Comparison of ENCODE assay signal across 1 cellular context in genomic region chrX:5958523-5958922, GRCh38.
TF ChIP-seq lines count a peak whose summit lies in the region.

No MANE protein-coding gene starts in this region.

TF ChIP-seq in HepG2, 621 proteins besides CTCF, POLR2A, EP300 and RAD21 (continued from another document):
- TF ChIP-seq RFX1 (IDR thresholded peaks at IDR 0.05): no peak
